ENCODE assay signal across 8 cellular contexts in the genomic region with DNA sequence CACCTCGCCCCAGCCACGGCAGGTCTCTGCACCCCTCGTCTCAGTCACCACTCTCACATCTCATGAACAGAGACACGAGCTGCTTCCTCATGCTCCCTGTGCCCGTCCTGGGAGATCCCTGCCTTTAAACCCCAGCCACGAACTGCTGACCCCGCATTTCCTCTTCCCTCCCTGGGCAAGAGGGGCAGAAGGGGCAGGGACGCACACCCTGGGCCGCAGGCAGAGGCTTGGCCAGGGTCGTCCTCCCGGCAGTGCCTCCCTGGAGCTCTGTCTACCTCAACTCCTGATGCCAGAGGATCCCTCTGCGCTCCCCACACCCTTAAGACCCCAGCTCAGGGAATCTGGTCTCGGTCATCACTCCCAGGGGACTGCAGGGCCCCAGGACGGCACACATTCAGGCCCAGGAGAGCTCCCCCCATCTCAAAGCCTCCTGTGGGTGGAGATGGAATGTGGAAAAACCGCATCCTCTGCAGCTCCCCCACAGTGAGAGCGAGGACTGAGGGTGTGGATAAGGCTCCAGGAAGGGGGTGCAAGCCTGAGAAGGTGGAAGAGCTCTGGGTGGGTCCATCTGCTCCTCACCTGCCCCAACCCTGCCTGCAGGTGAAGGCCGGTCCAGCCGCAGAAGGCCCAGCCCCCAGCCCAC. TPM values are rescaled to one million over a fixed set of nuclear protein-coding genes. Genes with fewer than 3 reads are reported as not detected.
DNase-seq lines count a peak whose midpoint lies in the region; ATAC-seq and TF ChIP-seq lines count a peak whose summit lies in the region.

No MANE protein-coding gene starts in this region.

- H3K27ac ChIP-seq in left ventricle myocardium inferior (replicated peaks), result no peak overlapping the region

- TF ChIP-seq CTCF in WI38 (IDR thresholded peaks at IDR 0.05; ENCODE audit: low read depth, low read length) (no peak), left ventricle myocardium inferior (IDR thresholded peaks at IDR 0.05; ENCODE audit: borderline replicate concordance) (no peak)

- intact Hi-C loops in left ventricle myocardium inferior (cut with micrococcal nuclease), result no loop called here

- H3K4me3 ChIP-seq in WI38 (ENCODE audit: low read depth, low read length), result peak overlapping the region; percentile 64
- peak overlapping the region; percentile 88 for H3K4me3 ChIP-seq in left ventricle myocardium inferior
- H3K4me3 ChIP-seq in skeletal muscle cell (ENCODE audit: low read depth, low read length), result peak overlapping the region; percentile 60

- ATAC-seq in GM18519 (IDR thresholded peaks at IDR 0.05; ENCODE audit: low FRiP score, unreplicated experiment), result no peak

- H3K4me1 ChIP-seq in left ventricle myocardium inferior, result peaks cover 27% of the 10 kb centered on the region

- H3K36me3 ChIP-seq in left ventricle myocardium inferior, result no peaks in the 10 kb centered on the region

- H3K9me3 ChIP-seq in left ventricle myocardium inferior (replicated peaks), result no peaks in the 10 kb centered on the region

- peak; percentile 31 for DNase-seq in SIG-M5 treated with dmso at 0.1 percent for 504 hours (lab: John Stamatoyannopoulos, UW; ENCODE audit: unreplicated experiment)
- DNase-seq in SIG-M5 (lab: John Stamatoyannopoulos, UW), result no peak
- no peak for DNase-seq in left ventricle myocardium inferior
- DNase-seq in skeletal muscle cell (ENCODE audit: low read depth), result no peak
- DNase-seq in NCI-H2196 (lab: John Stamatoyannopoulos, UW; ENCODE audit: unreplicated experiment), result no peak
- DNase-seq in NCI-H1436 (lab: John Stamatoyannopoulos, UW), result no peak

- H3K27me3 ChIP-seq in left ventricle myocardium inferior (ENCODE audit: low read depth), result no peaks in the 10 kb centered on the region

RNA-seq across cellular contexts. Expression of a gene that starts 1.2 kb away (rescaled TPM):
- total RNA-seq in left ventricle myocardium inferior, result 14.5 TPM
